37 cellular contexts compared by ENCODE assay signal in genomic region chr9:130831077-130831476, GRCh38.
"Had no signal": no experiment of that assay in that cellular context is flagged by ENCODE, and none has a peak within 500 bp of the region (broad histone marks: within the 10 kb centered on the region; RNA-seq: fewer than 3 reads in every experiment).

No MANE protein-coding gene starts in this region.

- H3K27ac Mint-ChIP-seq: activated CD4-positive, alpha-beta memory T cell treated with anti-CD3 and anti-CD28 coated beads, Interleukin-2, amount 10 ng/mL, durations not matched to agents 7 days and 5 days; activated CD4-positive, alpha-beta T cell treated with anti-CD3 and anti-CD28 coated beads for 36 hours; activated CD4-positive, alpha-beta T cell treated with anti-CD3 and anti-CD28 coated beads, Interleukin-2, amount 10 ng/mL, durations not matched to agents 7 days and 5 days; activated naive CD4-positive, alpha-beta T cell treated with anti-CD3 and anti-CD28 coated beads for 36 hours; activated naive CD4-positive, alpha-beta T cell treated with anti-CD3 and anti-CD28 coated beads, Interleukin-2, amount 50 U/mL, for 72 hours; activated naive CD8-positive, alpha-beta T cell treated with anti-CD3 and anti-CD28 coated beads for 36 hours; activated T-cell treated with anti-CD3 and anti-CD28 coated beads, Interleukin-2, amount 50 U/mL, for 72 hours; activated T-helper 1 cell treated with anti-CD3 and anti-CD28 coated beads, Interleukin-12 subunit alpha, Interleukin-12 subunit beta, Interleukin-2, Interleukin-4 antibody, amounts not matched to agents 30 ng/mL and 10 ng/mL and 1 ng/mL, durations not matched to agents 14 hours and 24 hours and 36 hours; activated T-helper 17 cell treated with anti-CD3 and anti-CD28 coated beads, Interleukin-2, amount 50 U/mL, for 72 hours; T-helper 1 cell treated with Interleukin-12 subunit alpha and Interleukin-12 subunit beta and Interleukin-4 antibody, amounts not matched to agents 30 μg/mL and 1 μg/mL, for 36 hours; T-helper 2 cell treated with Interferon-gamma antibody and Interleukin-4, amounts not matched to agents 5 μg/mL and 100 μg/mL, for 36 hours had no signal

- ATAC-seq: activated CD4-positive, alpha-beta T cell treated with anti-CD3 and anti-CD28 coated beads for 36 hours; activated CD4-positive, CD25-positive, alpha-beta regulatory T cell treated with anti-CD3 and anti-CD28 coated beads, Interleukin-2, amount 50 U/mL, for 24 hours; activated naive CD4-positive, alpha-beta T cell treated with anti-CD3 and anti-CD28 coated beads, Interleukin-2, amount 50 U/mL, for 72 hours; activated T-cell treated with anti-CD3 and anti-CD28 coated beads, Interleukin-2, amount 50 U/mL, for 4 hours; activated T-cell treated with anti-CD3 and anti-CD28 coated beads, Interleukin-2, amount 50 U/mL, for 72 hours; activated T-helper 17 cell treated with anti-CD3 and anti-CD28 coated beads, Interleukin-2, amount 50 U/mL, for 72 hours; body of pancreas; WTC11 had no signal

- H3K27me3 ChIP-seq: adrenal gland, body of pancreas, brain microvascular endothelial cell, breast epithelium had no signal

- H3K9me3 Mint-ChIP-seq: activated T-helper 17 cell treated with anti-CD3 and anti-CD28 coated beads, Interleukin-2, amount 50 U/mL, for 72 hours had no signal

- H3K36me3 ChIP-seq: adrenal gland, brain microvascular endothelial cell, breast epithelium had no signal

- H3K4me3 Mint-ChIP-seq: activated CD4-positive, alpha-beta memory T cell treated with anti-CD3 and anti-CD28 coated beads, Interleukin-2, amount 10 ng/mL, durations not matched to agents 7 days and 5 days; activated CD4-positive, alpha-beta T cell treated with anti-CD3 and anti-CD28 coated beads for 36 hours; activated CD4-positive, alpha-beta T cell treated with anti-CD3 and anti-CD28 coated beads, Interleukin-2, amount 10 ng/mL, durations not matched to agents 7 days and 5 days; activated naive CD4-positive, alpha-beta T cell treated with anti-CD3 and anti-CD28 coated beads for 36 hours; activated naive CD8-positive, alpha-beta T cell treated with anti-CD3 and anti-CD28 coated beads for 36 hours; activated T-cell treated with anti-CD3 and anti-CD28 coated beads, Interleukin-2, amount 50 U/mL, for 4 hours; activated T-cell treated with anti-CD3 and anti-CD28 coated beads, Interleukin-2, amount 50 U/mL, for 72 hours; activated T-helper 1 cell treated with anti-CD3 and anti-CD28 coated beads, Interleukin-12 subunit alpha, Interleukin-12 subunit beta, Interleukin-2, Interleukin-4 antibody, amounts not matched to agents 30 ng/mL and 10 ng/mL and 1 ng/mL, durations not matched to agents 14 hours and 24 hours and 36 hours; activated T-helper 17 cell treated with anti-CD3 and anti-CD28 coated beads, Interleukin-2, amount 50 U/mL, for 72 hours; T-helper 1 cell treated with Interleukin-12 subunit alpha and Interleukin-12 subunit beta and Interleukin-4 antibody, amounts not matched to agents 30 μg/mL and 1 μg/mL, for 36 hours; T-helper 2 cell treated with Interferon-gamma antibody and Interleukin-4, amounts not matched to agents 5 μg/mL and 100 μg/mL, for 36 hours; WTC11 had no signal

- H3K4me3 ChIP-seq: adrenal gland, body of pancreas, breast epithelium had no signal

- FAIRE-seq: TTC549 had no signal

- H3K27ac ChIP-seq: adrenal gland, body of pancreas, brain microvascular endothelial cell, breast epithelium had no signal

- H3K27me3 Mint-ChIP-seq: activated CD4-positive, alpha-beta T cell treated with anti-CD3 and anti-CD28 coated beads for 36 hours; activated CD4-positive, alpha-beta T cell treated with anti-CD3 and anti-CD28 coated beads, Interleukin-2, amount 10 ng/mL, durations not matched to agents 7 days and 5 days; activated naive CD8-positive, alpha-beta T cell treated with anti-CD3 and anti-CD28 coated beads for 36 hours; activated T-helper 17 cell treated with anti-CD3 and anti-CD28 coated beads, Interleukin-2, amount 50 U/mL, for 72 hours had no signal

- H3K9me3 ChIP-seq: adrenal gland, body of pancreas, breast epithelium had no signal

- DNase-seq: activated CD4-positive, alpha-beta memory T cell treated with anti-CD3 and anti-CD28 coated beads, Interleukin-2, amount 10 ng/mL, durations not matched to agents 7 days and 5 days; activated CD4-positive, alpha-beta T cell treated with anti-CD3 and anti-CD28 coated beads for 1 hour; activated CD4-positive, alpha-beta T cell treated with anti-CD3 and anti-CD28 coated beads for 36 hours; activated CD4-positive, alpha-beta T cell treated with anti-CD3 and anti-CD28 coated beads for 48 hours; activated CD4-positive, alpha-beta T cell treated with anti-CD3 and anti-CD28 coated beads, Interleukin-2, amount 10 ng/mL, durations not matched to agents 7 days and 5 days; activated CD4-positive, alpha-beta T cell treated with anti-CD3 and anti-CD28 coated beads, Interleukin-2, amount 50 U/mL, for 48 hours; activated CD4-positive, CD25-positive, alpha-beta regulatory T cell; activated CD8-positive, alpha-beta memory T cell treated with anti-CD3 and anti-CD28 coated beads, Interleukin-2, amount 50 U/mL, for 4 hours; activated effector memory CD4-positive, alpha-beta T cell treated with anti-CD3 and anti-CD28 coated beads, Interleukin-2, amount 50 U/mL, for 16 hours; activated gamma-delta T cell treated with Interleukin-2 at 50 U/mL for 16 hours; activated naive CD4-positive, alpha-beta T cell; activated naive CD4-positive, alpha-beta T cell treated with anti-CD3 and anti-CD28 coated beads for 36 hours; activated naive CD4-positive, alpha-beta T cell treated with anti-CD3 and anti-CD28 coated beads, Interleukin-2, amount 50 U/mL, for 16 hours; activated naive CD8-positive, alpha-beta T cell treated with anti-CD3 and anti-CD28 coated beads for 36 hours; activated T-cell treated with anti-CD3 and anti-CD28 coated beads for 4 hours; activated T-cell treated with anti-CD3 and anti-CD28 coated beads, Interleukin-2, amount 50 U/mL, for 1 hour; activated T-cell treated with anti-CD3 and anti-CD28 coated beads, Interleukin-2, amount 50 U/mL, for 4 hours; activated T-cell treated with anti-CD3 and anti-CD28 coated beads, Interleukin-2, amount 50 U/mL, for 72 hours; adrenal gland; amniotic stem cell; aorta; body of pancreas; brain microvascular endothelial cell; central memory CD4-positive, alpha-beta T cell; cerebellar nuclear complex; T-helper 1 cell; T-helper 2 cell; T-helper 9 cell had no signal
